In genomic region chr9:88991066-88992030, GRCh38 we compare ENCODE assay signal across 8 cellular contexts. TPM values are rescaled to one million over a fixed set of nuclear protein-coding genes. Genes with fewer than 3 reads are reported as not detected.
A peak's percentile ranks its signal among the peaks of the same experiment; 100 is the strongest.
DNase-seq lines count a peak whose midpoint lies in the region; ATAC-seq, FAIRE-seq and TF ChIP-seq lines count a peak whose summit lies in the region.

Gene S1PR3 (plus strand): TSS chr9:88991468. CDS start chr9:89001201, 9,733 bp downstream.

- CTCF ChIA-PET in GM10248 (lab: Yijun Ruan, JAX), result interaction anchor here (1.3 kb wide), 1 partner anchor 10 kb away, joined by 4 read pairs; no protein-coding TSS in a partner anchor

- DNase-seq in HCEC 1CT, result peak; percentile 34
- DNase-seq in activated CD4-positive, alpha-beta T cell treated with anti-CD3 and anti-CD28 coated beads for 48 hours, result peak; percentile 46
- no peak for DNase-seq in esophagus muscularis mucosa (ENCODE audit: extremely low spot score)
- DNase-seq in thoracic aorta (ENCODE audit: low spot score), result no peak
- DNase-seq in GM10248 (ENCODE audit: extremely low spot score), result no peak
- DNase-seq in GM12892 (ENCODE audit: insufficient read length), result no peak

- TF ChIP-seq POLR2A in esophagus muscularis mucosa (IDR thresholded peaks at IDR 0.05; ENCODE audit: low read depth) (no peak), GM12892 (IDR thresholded peaks at IDR 0.05; ENCODE audit: low read depth, low read length) (no peak)

- H3K4me3 ChIP-seq in esophagus muscularis mucosa (peak within 1 kb of the TSS; percentile 86 to 100 (median 97)), muscle layer of duodenum (ENCODE audit: low read depth in 1 of 2, low read length in 2 of 2) (peak within 1 kb of the TSS; percentile 79 to 80), thoracic aorta (peak within 1 kb of the TSS; percentile 95)

- peaks cover 28 to 64% (median 60%) of the 10 kb centered on the region in 4 donors for H3K4me1 ChIP-seq in esophagus muscularis mucosa
- H3K4me1 ChIP-seq in muscle layer of duodenum (ENCODE audit: control insufficient read depth in 1 of 2, insufficient read depth in 2 of 2, low read length in 2 of 2), result peaks cover 9 to 26% of the 10 kb centered on the region in 2 donors
- H3K4me1 ChIP-seq in thoracic aorta (ENCODE audit: control insufficient read depth in 1 of 2, low read depth in 2 of 2), result peaks cover 15 to 34% of the 10 kb centered on the region in 2 donors

- TF ChIP-seq EP300 in esophagus muscularis mucosa (IDR thresholded peaks at IDR 0.05), result no peak

- no peak for FAIRE-seq in GM12892 (lab: Jason Lieb, UNC)

- WGBS in esophagus muscularis mucosa, result 2% methylated on average over 16 of the region's 93 CpGs

- H3K27me3 ChIP-seq in esophagus muscularis mucosa, result peaks cover 0 to 4% (median 0%) of the 10 kb centered on the region in 4 donors
- no peaks in the 10 kb centered on the region for H3K27me3 ChIP-seq in muscle layer of duodenum (ENCODE audit: low read depth, low read length)
- H3K27me3 ChIP-seq in thoracic aorta (replicated peaks; ENCODE audit: insufficient read depth), result no peaks in the 10 kb centered on the region

- ATAC-seq in thoracic aorta (ENCODE audit: insufficient number of reproducible peaks, low FRiP score, low read depth) (peak; percentile 64), HG03025 (IDR thresholded peaks at IDR 0.05; ENCODE audit: low FRiP score, unreplicated experiment) (no peak)

- H3K9me3 ChIP-seq in esophagus muscularis mucosa, result no peaks in the 10 kb centered on the region
- no peaks in the 10 kb centered on the region for H3K9me3 ChIP-seq in muscle layer of duodenum (ENCODE audit: control insufficient read depth in 1 of 2, low read length in 2 of 2)
- no peaks in the 10 kb centered on the region for H3K9me3 ChIP-seq in thoracic aorta

- peak within 1 kb of the TSS; percentile 97 to 100 (median 99) for H3K27ac ChIP-seq in esophagus muscularis mucosa (replicated peaks in 1 of 4)
- H3K27ac ChIP-seq in muscle layer of duodenum (ENCODE audit: low read length), result peak within 1 kb of the TSS; percentile 86
- H3K27ac ChIP-seq in thoracic aorta, result peak within 1 kb of the TSS; percentile 78 to 90

- intact Hi-C loops in esophagus muscularis mucosa (cut with DNase I), result loop anchor here (5.0 kb wide), 1 partner anchor 344 kb away; no protein-coding TSS in a partner anchor

- H3K36me3 ChIP-seq in esophagus muscularis mucosa (peaks cover 0 to 12% (median 6%) of the 10 kb centered on the region in 4 donors), muscle layer of duodenum (ENCODE audit: control insufficient read depth in 1 of 2, insufficient read depth in 2 of 2, low read length in 2 of 2) (peaks cover 0 to 2% of the 10 kb centered on the region in 2 donors), thoracic aorta (peaks cover 2% of the 10 kb centered on the region)

- POLR2A ChIA-PET in GM10248 (lab: Yijun Ruan, JAX), result no interaction called here

- TF ChIP-seq CTCF in esophagus muscularis mucosa (IDR thresholded peaks at IDR 0.05) (peak in 1 of 3 experiments; percentile 31), thoracic aorta (IDR thresholded peaks at IDR 0.05) (peak; percentile 28), GM10248 (IDR thresholded peaks at IDR 0.05; ENCODE audit: control extremely low read depth, extremely low read depth, low read depth, missing control alignments) (no peak)

RNA-seq across cellular contexts. Expression of gene S1PR3, which starts in this region (rescaled TPM):
- total RNA-seq in esophagus muscularis mucosa (100 to 1,000 TPM; 184 to 340 (median 223) TPM), thoracic aorta (100 to 1,000 TPM; 125 to 173 TPM)
- 0.08 TPM for polyA plus RNA-seq in GM12892 (2012; ENCODE audit: missing spikeins)

Comparison
In these comparisons a context has a peak if more than half of its experiments do, and no peak if none do; other contexts are left out.
1. DNase-seq: peak in HCEC 1CT (single experiment) and activated CD4-positive, alpha-beta T cell treated with anti-CD3 and anti-CD28 coated beads for 48 hours (single experiment); none in esophagus muscularis mucosa (single experiment), thoracic aorta (single experiment), GM10248 (single experiment) and GM12892 (single experiment).
2. Peak in every context shown above with its lines, with median percentiles within 50 percentile points of each other: H3K27ac ChIP-seq and H3K4me3 ChIP-seq.